In the genomic region with DNA sequence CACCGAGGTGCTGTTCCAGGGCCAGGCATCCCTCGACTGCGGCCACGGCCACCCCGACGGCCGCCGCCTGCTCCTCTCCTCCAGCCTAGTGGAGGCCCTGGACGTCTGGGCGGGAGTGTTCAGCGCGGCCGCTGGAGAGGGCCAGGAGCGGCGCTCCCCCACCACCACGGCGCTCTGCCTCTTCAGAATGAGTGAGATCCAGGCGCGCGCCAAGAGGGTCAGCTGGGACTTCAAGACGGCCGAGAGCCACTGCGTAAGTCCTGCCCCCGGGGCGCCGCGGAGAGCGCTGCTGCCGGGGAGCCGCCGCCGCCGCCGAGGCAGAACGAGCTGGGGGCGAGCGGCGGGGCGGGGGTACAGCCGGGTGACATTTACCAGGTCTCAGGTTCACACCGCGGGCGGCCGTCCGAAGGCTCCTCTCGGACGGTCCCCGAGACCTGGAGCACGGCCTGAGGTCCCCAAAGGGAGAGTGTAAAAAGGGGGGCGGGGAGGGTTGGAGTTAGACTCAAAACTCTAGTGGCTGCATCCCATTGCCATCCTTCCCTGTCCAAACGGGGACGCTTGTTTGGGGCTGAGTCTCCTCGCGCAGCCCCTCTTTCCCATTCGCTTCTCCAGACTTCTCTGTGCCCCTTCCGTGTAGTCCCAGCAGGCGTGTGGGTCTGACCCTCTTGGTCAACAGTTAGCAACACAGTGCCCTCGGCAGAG, we compare ENCODE assay signal across 8 cellular contexts. TPM values are rescaled to one million over a fixed set of nuclear protein-coding genes. Genes with fewer than 3 reads are reported as not detected.
DNase-seq lines count a peak whose midpoint lies in the region; ATAC-seq and TF ChIP-seq lines count a peak whose summit lies in the region.

No MANE protein-coding gene starts in this region.

- H3K4me3 ChIP-seq in GM23338 (peak overlapping the region; percentile 77), PC-3 (ENCODE audit: low read length) (no peak overlapping the region), mucosa of rectum (ENCODE audit: low read length in 2 of 2) (peak overlapping the region; percentile 67 to 72)
- H3K4me3 ChIP-seq in effector memory CD4-positive, alpha-beta T cell (ENCODE audit: insufficient read depth, low read depth, low read length, poor library complexity, severe bottlenecking): peak overlapping the region; percentile 82

- no peaks in the 10 kb centered on the region; the same call in 2 of the 3 replicates for H3K9me3 Mint-ChIP-seq in GM23338

- H3K27me3 ChIP-seq in GM23338 (ENCODE audit: insufficient read depth) (peaks cover 94% of the 10 kb centered on the region), PC-3 (ENCODE audit: low read length) (peaks cover 87% of the 10 kb centered on the region), mucosa of rectum (ENCODE audit: control insufficient read depth in 2 of 2, insufficient read depth in 2 of 2, low read length in 2 of 2) (peaks cover 0 to 4% of the 10 kb centered on the region in 2 donors)
- no peaks in the 10 kb centered on the region for H3K27me3 ChIP-seq in effector memory CD4-positive, alpha-beta T cell (replicated peaks; ENCODE audit: control insufficient read depth, insufficient read depth, low read length, poor library complexity, severe bottlenecking)

- H3K9me3 ChIP-seq in PC-3 (ENCODE audit: low read length) (no peaks in the 10 kb centered on the region), mucosa of rectum (ENCODE audit: control insufficient read depth in 2 of 2, low read length in 2 of 2) (no peaks in the 10 kb centered on the region)
- no peaks in the 10 kb centered on the region for H3K9me3 ChIP-seq in effector memory CD4-positive, alpha-beta T cell (ENCODE audit: control insufficient read depth, low read length)

- POLR2A ChIA-PET in GM10248 (lab: Yijun Ruan, JAX) (no interaction called here), PC-3 (lab: Charles Lee; ENCODE audit: unreplicated experiment) (no interaction called here)

- H3K4me2 ChIP-seq in GM23338: peak overlapping the region; percentile 92
- peak overlapping the region; percentile 58; the same call in 1 of the 2 replicates for H3K4me2 ChIP-seq in PC-3 (ENCODE audit: low read length)

- H3K4me1 Mint-ChIP-seq in GM23338: peaks cover 29% of the 10 kb centered on the region

- peaks cover 66% of the 10 kb centered on the region for H3K27me3 Mint-ChIP-seq in GM23338 (ENCODE audit: insufficient read depth, low read depth, poor library complexity)

- H2AFZ ChIP-seq in GM23338: peak overlapping the region; percentile 90
- no peak overlapping the region for H2AFZ ChIP-seq in PC-3 (ENCODE audit: low read length)

- H4K20me1 ChIP-seq in GM23338 (replicated peaks; ENCODE audit: insufficient read depth) (no peaks in the 10 kb centered on the region; the same call in 1 of the 2 replicates), PC-3 (ENCODE audit: low read length) (no peaks in the 10 kb centered on the region)

- peak overlapping the region; percentile 77 for H3K4me3 Mint-ChIP-seq in GM23338

- no peaks in the 10 kb centered on the region; the same call in 2 of the 3 replicates for H3K36me3 Mint-ChIP-seq in GM23338 (ENCODE audit: low read depth)

- intact Hi-C loops in PC-3 (cut with micrococcal nuclease): no loop called here

- H3K27ac ChIP-seq in GM23338 (ENCODE audit: low read depth): no peak overlapping the region
- no peak overlapping the region for H3K27ac ChIP-seq in PC-3 (ENCODE audit: low read length)
- H3K27ac ChIP-seq in effector memory CD4-positive, alpha-beta T cell (ENCODE audit: insufficient read depth, low read length, poor library complexity, severe bottlenecking): no peak overlapping the region
- peak overlapping the region in 1 of 2 donors; percentile 58 for H3K27ac ChIP-seq in mucosa of rectum (ENCODE audit: low read depth in 2 of 2, low read length in 2 of 2)

- BruUV-seq in PC-3 (replicated peaks; lab: Mats Ljungman, UMichigan): no TSS peak

- DNase-seq in GM10248 (ENCODE audit: extremely low spot score) (peak; percentile 42), GM23338 (ENCODE audit: low spot score) (peak; percentile 77), PC-3 (no peak), omental fat pad (ENCODE audit: low spot score) (no peak), dedifferentiated amniotic fluid mesenchymal stem cell (ENCODE audit: extremely low spot score) (no peak)
- no peak for DNase-seq in effector memory CD4-positive, alpha-beta T cell

- no peak overlapping the region for H3K27ac Mint-ChIP-seq in GM23338

- TF ChIP-seq CTCF in GM10248 (IDR thresholded peaks at IDR 0.05; ENCODE audit: control extremely low read depth, extremely low read depth, low read depth, missing control alignments): peak; percentile 3
- TF ChIP-seq CTCF in GM23338 (conservative IDR thresholded peaks at IDR 0.05; ENCODE audit: low read depth in 2 of 2): no peak
- TF ChIP-seq CTCF in PC-3 (conservative IDR thresholded peaks at IDR 0.05; ENCODE audit: low read depth, low read length): no peak
- TF ChIP-seq CTCF in omental fat pad (IDR thresholded peaks at IDR 0.05): no peak

- CTCF ChIA-PET in GM10248 (lab: Yijun Ruan, JAX) (interaction anchor here (0.9 to 2.6 kb wide), 13 partner anchors 8 to 725 kb away, joined by 3 to 6 read pairs (median 3); no protein-coding TSS in a partner anchor), PC-3 (lab: Charles Lee) (no interaction called here)

- H3F3A ChIP-seq in GM23338 (replicated peaks; ENCODE audit: low read depth) (peaks cover 5% of the 10 kb centered on the region; the same call in 1 of the 2 replicates), PC-3 (ENCODE audit: low read length, unreplicated experiment) (no peaks in the 10 kb centered on the region)

- H3K9me2 ChIP-seq in GM23338 (ENCODE audit: insufficient read depth) (no peaks in the 10 kb centered on the region), PC-3 (replicated peaks; ENCODE audit: low read length) (no peaks in the 10 kb centered on the region)

- H3K9ac ChIP-seq in PC-3 (ENCODE audit: low read length) (no peak overlapping the region), mucosa of rectum (ENCODE audit: low read depth in 1 of 2, low read length in 2 of 2) (peak overlapping the region; percentile 24 to 69)

- no peaks in the 10 kb centered on the region for H3K79me2 ChIP-seq in GM23338 (replicated peaks; ENCODE audit: insufficient read depth)
- no peaks in the 10 kb centered on the region for H3K79me2 ChIP-seq in PC-3 (ENCODE audit: low read length)

- peaks cover 27% of the 10 kb centered on the region for H3K4me1 ChIP-seq in GM23338 (ENCODE audit: insufficient read depth)
- H3K4me1 ChIP-seq in PC-3 (ENCODE audit: insufficient read depth, low read length): no peaks in the 10 kb centered on the region
- peaks cover 14% of the 10 kb centered on the region for H3K4me1 ChIP-seq in effector memory CD4-positive, alpha-beta T cell (ENCODE audit: control insufficient read depth, insufficient read depth, low read length, poor library complexity, severe bottlenecking)
- peaks cover 19 to 25% of the 10 kb centered on the region in 2 donors for H3K4me1 ChIP-seq in mucosa of rectum (ENCODE audit: control insufficient read depth in 2 of 2, insufficient read depth in 2 of 2, low read length in 2 of 2)

- H3K36me3 ChIP-seq in GM23338 (ENCODE audit: insufficient read depth) (no peaks in the 10 kb centered on the region), PC-3 (ENCODE audit: low read depth, low read length) (no peaks in the 10 kb centered on the region), mucosa of rectum (ENCODE audit: control insufficient read depth in 2 of 2, insufficient read depth in 2 of 2, low read length in 2 of 2) (no peaks in the 10 kb centered on the region)
- no peaks in the 10 kb centered on the region for H3K36me3 ChIP-seq in effector memory CD4-positive, alpha-beta T cell (ENCODE audit: control insufficient read depth, insufficient read depth, low read length)

- peak; percentile 35 for ATAC-seq in GM23338
- ATAC-seq in PC-3: no peak
- no peak for ATAC-seq in omental fat pad (ENCODE audit: low FRiP score)
- ATAC-seq in HG03108 (IDR thresholded peaks at IDR 0.05; ENCODE audit: unreplicated experiment): no peak

TF ChIP-seq in GM23338, 12 proteins besides CTCF, POLR2A, EP300 and RAD21 (continues in another document):
- no peak for TF ChIP-seq ZNF114 (CRISPR knock-in tag; IDR thresholded peaks at IDR 0.05)
- peak; percentile 6 for TF ChIP-seq EZH2phosphoT487 (IDR thresholded peaks at IDR 0.05; ENCODE audit: unreplicated experiment)
- peak; percentile 58 for TF ChIP-seq EZH2 (IDR thresholded peaks at IDR 0.05; ENCODE audit: low read depth, unreplicated experiment)
- TF ChIP-seq, protein P1, sequence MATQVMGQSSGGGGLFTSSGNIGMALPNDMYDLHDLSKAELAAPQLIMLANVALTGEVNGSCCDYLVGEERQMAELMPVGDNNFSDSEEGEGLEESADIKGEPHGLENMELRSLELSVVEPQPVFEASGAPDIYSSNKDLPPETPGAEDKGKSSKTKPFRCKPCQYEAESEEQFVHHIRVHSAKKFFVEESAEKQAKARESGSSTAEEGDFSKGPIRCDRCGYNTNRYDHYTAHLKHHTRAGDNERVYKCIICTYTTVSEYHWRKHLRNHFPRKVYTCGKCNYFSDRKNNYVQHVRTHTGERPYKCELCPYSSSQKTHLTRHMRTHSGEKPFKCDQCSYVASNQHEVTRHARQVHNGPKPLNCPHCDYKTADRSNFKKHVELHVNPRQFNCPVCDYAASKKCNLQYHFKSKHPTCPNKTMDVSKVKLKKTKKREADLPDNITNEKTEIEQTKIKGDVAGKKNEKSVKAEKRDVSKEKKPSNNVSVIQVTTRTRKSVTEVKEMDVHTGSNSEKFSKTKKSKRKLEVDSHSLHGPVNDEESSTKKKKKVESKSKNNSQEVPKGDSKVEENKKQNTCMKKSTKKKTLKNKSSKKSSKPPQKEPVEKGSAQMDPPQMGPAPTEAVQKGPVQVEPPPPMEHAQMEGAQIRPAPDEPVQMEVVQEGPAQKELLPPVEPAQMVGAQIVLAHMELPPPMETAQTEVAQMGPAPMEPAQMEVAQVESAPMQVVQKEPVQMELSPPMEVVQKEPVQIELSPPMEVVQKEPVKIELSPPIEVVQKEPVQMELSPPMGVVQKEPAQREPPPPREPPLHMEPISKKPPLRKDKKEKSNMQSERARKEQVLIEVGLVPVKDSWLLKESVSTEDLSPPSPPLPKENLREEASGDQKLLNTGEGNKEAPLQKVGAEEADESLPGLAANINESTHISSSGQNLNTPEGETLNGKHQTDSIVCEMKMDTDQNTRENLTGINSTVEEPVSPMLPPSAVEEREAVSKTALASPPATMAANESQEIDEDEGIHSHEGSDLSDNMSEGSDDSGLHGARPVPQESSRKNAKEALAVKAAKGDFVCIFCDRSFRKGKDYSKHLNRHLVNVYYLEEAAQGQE (IDR thresholded peaks at IDR 0.05; ENCODE audit: unreplicated experiment): no peak
- TF ChIP-seq NANOG (IDR thresholded peaks at IDR 0.05; ENCODE audit: borderline replicate concordance): no peak

RNA-seq across cellular contexts. Expression of a gene that starts 1.6 kb away (rescaled TPM):
- 2.4 and 6.5 TPM in 2 replicates for total RNA-seq in GM23338 (2014; rRNA removed; shearing (Covaris generic))
- polyA plus RNA-seq in GM23338 (2016; fragmentation: Nextera tagmentation; extraction: Ambion mirVana): 1.4 and 1.9 TPM in 2 replicates
- total RNA-seq in PC-3 (2014; rRNA removed): 0.15 TPM in 1 of 2 replicates, not detected in the other
- 10 to 100 TPM in 2 of 4 donors, 1 to 10 TPM in 2; 4.2 to 42.7 (median 8.6) TPM for total RNA-seq in omental fat pad

Comparison
In these comparisons a context has a peak if more than half of its experiments do, and no peak if none do; other contexts are left out.
1. DNase-seq: peak in GM10248 (single experiment) and GM23338 (single experiment); none in PC-3 (single experiment), effector memory CD4-positive, alpha-beta T cell (0 of 3), omental fat pad (single experiment) and dedifferentiated amniotic fluid mesenchymal stem cell (single experiment).